ENCODE assay signal across 15 cellular contexts in the genomic region with DNA sequence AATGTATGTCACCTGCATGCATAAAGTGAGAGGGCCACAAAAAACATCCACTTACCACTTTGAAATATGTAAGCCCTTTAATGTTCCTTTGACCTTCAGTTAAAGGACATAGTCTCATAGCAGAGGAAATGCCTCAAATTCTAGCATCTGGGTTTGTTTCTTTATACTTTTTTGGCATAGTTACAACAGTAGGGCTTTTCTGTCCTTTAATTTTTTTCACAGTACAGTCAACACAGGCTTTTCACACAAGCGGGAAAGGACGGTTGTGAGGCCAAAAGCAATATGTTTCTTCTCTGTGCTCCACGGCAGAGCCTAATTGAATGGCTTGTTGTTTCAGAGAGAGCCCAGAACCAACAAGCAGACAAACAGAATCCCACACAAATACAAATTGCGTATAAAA. TPM values are rescaled to one million over a fixed set of nuclear protein-coding genes. Genes with fewer than 3 reads are reported as not detected.
DNase-seq lines count a peak whose midpoint lies in the region; ATAC-seq and TF ChIP-seq lines count a peak whose summit lies in the region.
"Had no signal": no experiment of that assay in that cellular context is flagged by ENCODE, and none has a peak within 500 bp of the region (broad histone marks: within the 10 kb centered on the region; RNA-seq: fewer than 3 reads in every experiment).

No MANE protein-coding gene starts in this region.

- no peak overlapping the region for H2BK20ac ChIP-seq in H9 (ENCODE audit: low read depth, low read length, poor library complexity, severe bottlenecking)

- H3K27ac ChIP-seq in H9 (ENCODE audit: insufficient read length, low read depth, low read length) (no peak overlapping the region), caudate nucleus (ENCODE audit: low read depth, low read length) (peak overlapping the region; percentile 12)

- no peak overlapping the region for H3K23ac ChIP-seq in H9 (ENCODE audit: insufficient read length, low read depth, low read length)

- H4K91ac ChIP-seq in H9 (ENCODE audit: insufficient read length, low read depth, low read length) = no peak overlapping the region

- no peak overlapping the region for H2AK5ac ChIP-seq in H9 (ENCODE audit: insufficient read length, low read length)

- H3K56ac ChIP-seq in H9 (ENCODE audit: insufficient read length, low read depth, low read length) = no peak overlapping the region

- H3K4ac ChIP-seq in H9 (ENCODE audit: low read depth, low read length) = no peak overlapping the region

- H3K4me1 ChIP-seq in H9 (ENCODE audit: insufficient read depth, low read length) (peaks cover 15% of the 10 kb centered on the region), skeletal muscle satellite cell (ENCODE audit: control insufficient read depth, insufficient read depth, low read length) (peaks cover 66% of the 10 kb centered on the region)

- CTCF ChIA-PET in WTC11 (lab: Charles Lee) = no interaction called here

- H3K36me3 Mint-ChIP-seq in H9 (ENCODE audit: insufficient read depth in 1 of 3, low read depth in 3 of 3) (no peaks in the 10 kb centered on the region; a peak in 1 of 7 replicates), WTC11 (no peaks in the 10 kb centered on the region)
- H3K36me3 Mint-ChIP-seq: T-cell had no signal

- no peak overlapping the region for H3K4me3 Mint-ChIP-seq in H9
- H3K4me3 Mint-ChIP-seq in WTC11 = no peak overlapping the region
- H3K4me3 Mint-ChIP-seq: activated T-cell treated with anti-CD3 and anti-CD28 coated beads, Interleukin-2, amount 50 U/mL, for 72 hours; CD4-positive, alpha-beta T cell; T-cell had no signal

- H3K4me3 ChIP-seq in skeletal muscle satellite cell (ENCODE audit: low read length) = no peak overlapping the region

- peaks cover 55% of the 10 kb centered on the region for H3K36me3 ChIP-seq in skeletal muscle satellite cell (ENCODE audit: insufficient read depth, low read length)

- ATAC-seq in WTC11 = no peak
- ATAC-seq: activated T-cell treated with anti-CD3 and anti-CD28 coated beads, Interleukin-2, amount 50 U/mL, for 72 hours; T-cell had no signal

- H2BK12ac ChIP-seq in H9 (ENCODE audit: insufficient read length, low read depth, low read length) = no peak overlapping the region

- H3K9me3 Mint-ChIP-seq in H9 (no peaks in the 10 kb centered on the region), WTC11 (no peaks in the 10 kb centered on the region)
- H3K9me3 Mint-ChIP-seq: activated T-cell treated with anti-CD3 and anti-CD28 coated beads, Interleukin-2, amount 50 U/mL, for 72 hours; CD4-positive, alpha-beta T cell; T-cell had no signal

- H3K27me3 Mint-ChIP-seq in H9 (ENCODE audit: low read depth) = no peaks in the 10 kb centered on the region
- no peaks in the 10 kb centered on the region for H3K27me3 Mint-ChIP-seq in WTC11 (ENCODE audit: low read depth)
- H3K27me3 Mint-ChIP-seq: CD4-positive, alpha-beta T cell; progenitor cell of endocrine pancreas; T-cell had no signal

- H3K4me1 Mint-ChIP-seq in H9 (peaks cover 34 to 46% of the 10 kb centered on the region in 2 experiments), WTC11 (peaks cover 65% of the 10 kb centered on the region)
- H3K4me1 Mint-ChIP-seq: T-cell had no signal

- in situ Hi-C loops in GM13977 (cut with MboI; ENCODE audit: low pct_unique_long_range_greater_than_20kb, low sequenced_read_pairs, unreplicated experiment) = no loop called here

- H3K27me3 ChIP-seq in H9 (ENCODE audit: insufficient read depth, low read length) = no peaks in the 10 kb centered on the region
- no peaks in the 10 kb centered on the region for H3K27me3 ChIP-seq in skeletal muscle satellite cell (ENCODE audit: control insufficient read depth, insufficient read depth, low read length)

- no peak overlapping the region for H4K8ac ChIP-seq in H9 (replicated peaks; ENCODE audit: insufficient read length, low read depth, low read length)

- TF ChIP-seq CTCF in H9 (conservative IDR thresholded peaks at IDR 0.05) = no peak
- TF ChIP-seq CTCF in GM13977 (IDR thresholded peaks at IDR 0.05; ENCODE audit: extremely low read depth, insufficient read depth, missing control alignments) = no peak
- no peak for TF ChIP-seq CTCF in WTC11 (IDR thresholded peaks at IDR 0.05)

- no peak overlapping the region for H3K18ac ChIP-seq in H9 (ENCODE audit: insufficient read length, low read depth, low read length)

- H3K4me2 ChIP-seq in H9 (ENCODE audit: insufficient read depth, insufficient read length, low read length) (no peak overlapping the region), skeletal muscle satellite cell (ENCODE audit: low read length) (peak overlapping the region; percentile 26)

- DNase-seq in H9 = no peak
- no peak for DNase-seq in caudate nucleus (lab: John Stamatoyannopoulos, UW)
- DNase-seq in inferior parietal cortex (ENCODE audit: extremely low spot score) = peak; percentile 52
- no peak for DNase-seq in stimulated activated CD4-positive, alpha-beta T cell treated with anti-CD3 and anti-CD28 coated beads, Interleukin-15, amount 100 ng/mL, for 24 hours
- DNase-seq in GM13977 (ENCODE audit: low spot score) = no peak
- no peak for DNase-seq in DMS 273 (lab: John Stamatoyannopoulos, UW; ENCODE audit: unreplicated experiment)
- no peak for DNase-seq in WTC11 (ENCODE audit: low spot score)
- DNase-seq: activated CD4-positive, alpha-beta T cell treated with anti-CD3 and anti-CD28 coated beads for 4 hours; activated T-cell treated with anti-CD3 and anti-CD28 coated beads, Interleukin-2, amount 50 U/mL, for 72 hours; CD4-positive, alpha-beta T cell; NCI-H1092 treated with DMSO at 0.1 percent for 48 hours; NCI-H226; T-cell had no signal

- H3K14ac ChIP-seq in H9 (ENCODE audit: insufficient read depth, low read length) = no peak overlapping the region

- no peak overlapping the region for H3T11ph ChIP-seq in H9 (ENCODE audit: low read length)

- H3K79me2 ChIP-seq in H9 (ENCODE audit: insufficient read depth, low read length) = peaks cover 4% of the 10 kb centered on the region; the same call in 1 of the 2 replicates

- H3K23me2 ChIP-seq in H9 (ENCODE audit: insufficient read length, low read depth, low read length, poor library complexity, severe bottlenecking) = no peaks in the 10 kb centered on the region

- no peaks in the 10 kb centered on the region for H4K20me1 ChIP-seq in H9 (ENCODE audit: control insufficient read depth, insufficient read depth, insufficient read length)

- no CpG with 5 or more reads among the region's 4 CpGs for WGBS in H9 (ENCODE audit: extremely low coverage, insufficient read length, low lambda C conversion rate)

- no peak overlapping the region for H2BK5ac ChIP-seq in H9 (ENCODE audit: insufficient read length, low read length)

- no peaks in the 10 kb centered on the region for H3K79me1 ChIP-seq in H9 (ENCODE audit: insufficient read depth, low read depth, low read length, poor library complexity, severe bottlenecking)

- no peaks in the 10 kb centered on the region for H3K9me3 ChIP-seq in H9 (ENCODE audit: control insufficient read depth, low read depth, low read length)
- H3K9me3 ChIP-seq in skeletal muscle satellite cell (replicated peaks; ENCODE audit: low read length) = no peaks in the 10 kb centered on the region

- H4K5ac ChIP-seq in H9 (ENCODE audit: insufficient read length, low read depth, low read length) = no peak overlapping the region

- H2AFZ ChIP-seq in H9 (ENCODE audit: low read length) = no peak overlapping the region

- POLR2A ChIA-PET in WTC11 (lab: Charles Lee) = no interaction called here

- no peak overlapping the region for H2BK15ac ChIP-seq in H9 (ENCODE audit: low read depth, low read length)

- H3K27ac Mint-ChIP-seq in H9 (peak overlapping the region in 1 of 3 experiments; percentile 34; a peak in 2 of 7 replicates), WTC11 (no peak overlapping the region)
- H3K27ac Mint-ChIP-seq: activated T-cell treated with anti-CD3 and anti-CD28 coated beads, Interleukin-2, amount 50 U/mL, for 72 hours; CD4-positive, alpha-beta T cell; progenitor cell of endocrine pancreas; T-cell had no signal

- H3K9ac ChIP-seq in H9 (ENCODE audit: extremely low read depth, insufficient read length, low read length) (peak overlapping the region; percentile 15), skeletal muscle satellite cell (ENCODE audit: low read depth, low read length) (no peak overlapping the region)

- no peak overlapping the region for H2BK120ac ChIP-seq in H9 (ENCODE audit: low read depth, low read length, poor library complexity, severe bottlenecking)

TF ChIP-seq in WTC11, 78 proteins besides CTCF, POLR2A, EP300 and RAD21 (continues in another document):
- TF ChIP-seq MAX (CRISPR knock-in tag; IDR thresholded peaks at IDR 0.05) (no peak), ZNF423 (CRISPR knock-in tag; IDR thresholded peaks at IDR 0.05) (no peak), RELA (CRISPR knock-in tag; IDR thresholded peaks at IDR 0.05; ENCODE audit: borderline replicate concordance) (no peak), USF2 (CRISPR knock-in tag; IDR thresholded peaks at IDR 0.05) (no peak), GTF2I (CRISPR knock-in tag; conservative IDR thresholded peaks at IDR 0.05) (no peak)
- TF ChIP-seq, protein P1, sequence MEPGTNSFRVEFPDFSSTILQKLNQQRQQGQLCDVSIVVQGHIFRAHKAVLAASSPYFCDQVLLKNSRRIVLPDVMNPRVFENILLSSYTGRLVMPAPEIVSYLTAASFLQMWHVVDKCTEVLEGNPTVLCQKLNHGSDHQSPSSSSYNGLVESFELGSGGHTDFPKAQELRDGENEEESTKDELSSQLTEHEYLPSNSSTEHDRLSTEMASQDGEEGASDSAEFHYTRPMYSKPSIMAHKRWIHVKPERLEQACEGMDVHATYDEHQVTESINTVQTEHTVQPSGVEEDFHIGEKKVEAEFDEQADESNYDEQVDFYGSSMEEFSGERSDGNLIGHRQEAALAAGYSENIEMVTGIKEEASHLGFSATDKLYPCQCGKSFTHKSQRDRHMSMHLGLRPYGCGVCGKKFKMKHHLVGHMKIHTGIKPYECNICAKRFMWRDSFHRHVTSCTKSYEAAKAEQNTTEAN (CRISPR knock-in tag; IDR thresholded peaks at IDR 0.05) = no peak

RNA-seq across cellular contexts. Expression of gene CRIM1, which starts 57.6 kb away (rescaled TPM):
- total RNA-seq in H9 (2021) = 27.0 and 27.6 TPM in 2 replicates
- 101 and 124 TPM in 2 replicates for total RNA-seq in skeletal muscle satellite cell (2012; rRNA removed)
- total RNA-seq in WTC11 (2021) = 24.1 to 25.1 TPM (median 24.3 TPM) in 3 replicates
